Comparison of ENCODE assay signal across 14 cellular contexts in genomic region chr12:109464642-109465351, GRCh38. TPM values are rescaled to one million over a fixed set of nuclear protein-coding genes. Genes with fewer than 3 reads are reported as not detected.
A peak's percentile ranks its signal among the peaks of the same experiment; 100 is the strongest.
DNase-seq lines count a peak whose midpoint lies in the region; ATAC-seq, FAIRE-seq and TF ChIP-seq lines count a peak whose summit lies in the region.
"Had no signal": no experiment of that assay in that cellular context is flagged by ENCODE, and none has a peak within 500 bp of the region (broad histone marks: within the 10 kb centered on the region; RNA-seq: fewer than 3 reads in every experiment).

No MANE protein-coding gene starts in this region.

- intact Hi-C loops in esophagus squamous epithelium (cut with DNase I), result no loop called here
- intact Hi-C loops in prostate gland (cut with DNase I), result no loop called here

- TF ChIP-seq POLR2A in esophagus squamous epithelium (IDR thresholded peaks at IDR 0.05), result no peak
- TF ChIP-seq POLR2A in prostate gland (IDR thresholded peaks at IDR 0.05), result no peak

- WGBS in esophagus squamous epithelium, 2 donors, result 87 to 93% methylated on average over 11 to 14 of the region's 14 CpGs
- 88% methylated on average over 14 of the region's 14 CpGs for WGBS in prostate gland
- WGBS in small intestine, 3 donors, result 88 to 92% (median 91%) methylated on average over 14 of the region's 14 CpGs

- H3K27ac ChIP-seq in ACC112 (ENCODE audit: low read depth, low read length) (peak overlapping the region; percentile 98), RWPE1 (peak overlapping the region; percentile 40), esophagus squamous epithelium (peak overlapping the region; percentile 84 to 98 (median 92)), prostate gland (peak overlapping the region; percentile 94), small intestine (ENCODE audit: low read depth in 1 of 2, low read length in 1 of 2) (peak overlapping the region in 1 of 2 donors; percentile 48)

- POLR2A ChIA-PET in RWPE1 (lab: Yijun Ruan, JAX; ENCODE audit: low non-redundant PET), result no interaction called here

- H2AFZ ChIP-seq in ACC112 (ENCODE audit: low read length, unreplicated experiment), result no peak overlapping the region

- H3K9me3 Mint-ChIP-seq in progenitor cell of endocrine pancreas (ENCODE audit: low read depth), result no peaks in the 10 kb centered on the region
- H3K9me3 Mint-ChIP-seq: activated T-helper 2 cell treated with anti-CD3 and anti-CD28 coated beads, Interferon-gamma antibody, Interleukin-2, Interleukin-4, amounts not matched to agents 10 μg/mL and 5 μg/mL and 100 μg/mL, durations not matched to agents 14 hours and 24 hours and 36 hours; CD4-positive, CD25-positive, alpha-beta regulatory T cell had no signal

- H3K27me3 ChIP-seq in ACC112 (ENCODE audit: insufficient read depth, low read length), result no peaks in the 10 kb centered on the region
- H3K27me3 ChIP-seq in esophagus squamous epithelium, result no peaks in the 10 kb centered on the region
- no peaks in the 10 kb centered on the region for H3K27me3 ChIP-seq in prostate gland (replicated peaks; ENCODE audit: insufficient read depth)
- no peaks in the 10 kb centered on the region for H3K27me3 ChIP-seq in small intestine (ENCODE audit: control insufficient read depth in 2 of 2, insufficient read depth in 2 of 2, low read length in 2 of 2)

- FAIRE-seq in small intestine (lab: Jason Lieb, UNC), result no peak

- peaks cover 10% of the 10 kb centered on the region for H3K4me1 Mint-ChIP-seq in progenitor cell of endocrine pancreas (ENCODE audit: low read depth)

- no peak for ATAC-seq in GM18907 (IDR thresholded peaks at IDR 0.05; ENCODE audit: unreplicated experiment)

- DNase-seq in RWPE1 (ENCODE audit: low spot score), result no peak
- no peak for DNase-seq in esophagus squamous epithelium (lab: John Stamatoyannopoulos, UW)
- DNase-seq in prostate gland (ENCODE audit: low spot score), result no peak
- no peak for DNase-seq in activated T-cell treated with anti-CD3 and anti-CD28 coated beads, Interleukin-2, amount 50 U/mL, for 1 hour
- DNase-seq in small intestine, result no peak
- no peak for DNase-seq in progenitor cell of endocrine pancreas (ENCODE audit: low spot score, unreplicated experiment)
- DNase-seq: activated CD4-positive, alpha-beta T cell treated with anti-CD3 and anti-CD28 coated beads for 1 hour; CD4-positive, CD25-positive, alpha-beta regulatory T cell; cortex of kidney; midbrain; stimulated activated naive CD4-positive, alpha-beta T cell treated with Interleukin-2 at 50 U/mL for 16 hours had no signal

- H3K4me1 ChIP-seq in ACC112 (ENCODE audit: control insufficient read depth, insufficient read depth, low read length, unreplicated experiment) (peaks cover 56% of the 10 kb centered on the region), esophagus squamous epithelium (peaks cover 46 to 99% (median 78%) of the 10 kb centered on the region in 3 donors), prostate gland (replicated peaks) (peaks cover 32% of the 10 kb centered on the region), small intestine (ENCODE audit: control insufficient read depth in 2 of 2, insufficient read depth in 1 of 2, low read depth in 1 of 2, low read length in 1 of 2) (peaks cover 0 to 13% of the 10 kb centered on the region in 2 donors)

- peaks cover 12% of the 10 kb centered on the region; the same call in 1 of the 2 replicates for H3K36me3 ChIP-seq in ACC112 (ENCODE audit: insufficient read depth, low read length)
- H3K36me3 ChIP-seq in esophagus squamous epithelium, result peaks cover 10 to 59% (median 20%) of the 10 kb centered on the region in 3 donors
- H3K36me3 ChIP-seq in prostate gland, result no peaks in the 10 kb centered on the region
- peaks cover 2 to 10% of the 10 kb centered on the region in 2 donors for H3K36me3 ChIP-seq in small intestine (ENCODE audit: control insufficient read depth in 2 of 2, insufficient read depth in 2 of 2, low read length in 2 of 2)

- H3K9me3 ChIP-seq in esophagus squamous epithelium (no peaks in the 10 kb centered on the region), prostate gland (no peaks in the 10 kb centered on the region), small intestine (ENCODE audit: control insufficient read depth, low read depth) (no peaks in the 10 kb centered on the region)

- peaks cover 5% of the 10 kb centered on the region for H3K36me3 Mint-ChIP-seq in progenitor cell of endocrine pancreas (ENCODE audit: insufficient read depth)

- CTCF ChIA-PET in RWPE1 (lab: Yijun Ruan, JAX), result interaction anchor here (0.7 kb wide), 1 partner anchor 34 kb away, joined by 3 read pairs; no protein-coding TSS in a partner anchor

- TF ChIP-seq CTCF in RWPE1 (conservative IDR thresholded peaks at IDR 0.05; ENCODE audit: low read depth) (no peak), esophagus squamous epithelium (IDR thresholded peaks at IDR 0.05) (no peak), prostate gland (IDR thresholded peaks at IDR 0.05) (no peak), progenitor cell of endocrine pancreas (IDR thresholded peaks at IDR 0.05; ENCODE audit: unreplicated experiment) (no peak)

- H3K79me2 ChIP-seq in ACC112 (ENCODE audit: control insufficient read depth, insufficient read depth, low read length, unreplicated experiment), result peaks cover 83% of the 10 kb centered on the region

- H3K4me3 ChIP-seq in ACC112 (ENCODE audit: low read depth, low read length), result no peak overlapping the region
- no peak overlapping the region for H3K4me3 ChIP-seq in esophagus squamous epithelium
- H3K4me3 ChIP-seq in prostate gland, result no peak overlapping the region
- H3K4me3 ChIP-seq in small intestine (ENCODE audit: low read depth in 1 of 2, low read length in 2 of 2), result no peak overlapping the region

- H3K4me3 Mint-ChIP-seq in progenitor cell of endocrine pancreas (ENCODE audit: low read depth), result no peak overlapping the region

- no peaks in the 10 kb centered on the region for H3K27me3 Mint-ChIP-seq in progenitor cell of endocrine pancreas
- H3K27me3 Mint-ChIP-seq: CD4-positive, CD25-positive, alpha-beta regulatory T cell had no signal

- H3K27ac Mint-ChIP-seq in progenitor cell of endocrine pancreas, result no peak overlapping the region
- H3K27ac Mint-ChIP-seq: activated T-helper 2 cell treated with anti-CD3 and anti-CD28 coated beads, Interferon-gamma antibody, Interleukin-2, Interleukin-4, amounts not matched to agents 10 μg/mL and 5 μg/mL and 100 μg/mL, durations not matched to agents 14 hours and 24 hours and 36 hours had no signal

RNA-seq across cellular contexts. Expression of gene KCTD10, which starts 12.3 kb away (rescaled TPM):
- total RNA-seq in esophagus squamous epithelium, result 10 to 100 TPM; 31.5 to 62.8 (median 46.5) TPM
- total RNA-seq in prostate gland, result 10 to 100 TPM; 37.2 to 49.8 TPM
- polyA plus RNA-seq in small intestine, result 10 to 100 TPM; 14.3 to 28.4 (median 17.0) TPM
- 47.7 and 51.1 TPM in 2 replicates for total RNA-seq in progenitor cell of endocrine pancreas

RNA-seq across cellular contexts. Expression of gene UBE3B, which starts 12.6 kb away (rescaled TPM):
- 10 to 100 TPM; 31.7 to 48.7 (median 37.6) TPM for total RNA-seq in esophagus squamous epithelium
- 10 to 100 TPM; 57.9 to 85.8 TPM for total RNA-seq in prostate gland
- 10 to 100 TPM; 13.0 to 13.5 (median 13.2) TPM for polyA plus RNA-seq in small intestine
- 41.8 and 46.9 TPM in 2 replicates for total RNA-seq in progenitor cell of endocrine pancreas
